ENCODE assay signal across 8 cellular contexts in the genomic region with DNA sequence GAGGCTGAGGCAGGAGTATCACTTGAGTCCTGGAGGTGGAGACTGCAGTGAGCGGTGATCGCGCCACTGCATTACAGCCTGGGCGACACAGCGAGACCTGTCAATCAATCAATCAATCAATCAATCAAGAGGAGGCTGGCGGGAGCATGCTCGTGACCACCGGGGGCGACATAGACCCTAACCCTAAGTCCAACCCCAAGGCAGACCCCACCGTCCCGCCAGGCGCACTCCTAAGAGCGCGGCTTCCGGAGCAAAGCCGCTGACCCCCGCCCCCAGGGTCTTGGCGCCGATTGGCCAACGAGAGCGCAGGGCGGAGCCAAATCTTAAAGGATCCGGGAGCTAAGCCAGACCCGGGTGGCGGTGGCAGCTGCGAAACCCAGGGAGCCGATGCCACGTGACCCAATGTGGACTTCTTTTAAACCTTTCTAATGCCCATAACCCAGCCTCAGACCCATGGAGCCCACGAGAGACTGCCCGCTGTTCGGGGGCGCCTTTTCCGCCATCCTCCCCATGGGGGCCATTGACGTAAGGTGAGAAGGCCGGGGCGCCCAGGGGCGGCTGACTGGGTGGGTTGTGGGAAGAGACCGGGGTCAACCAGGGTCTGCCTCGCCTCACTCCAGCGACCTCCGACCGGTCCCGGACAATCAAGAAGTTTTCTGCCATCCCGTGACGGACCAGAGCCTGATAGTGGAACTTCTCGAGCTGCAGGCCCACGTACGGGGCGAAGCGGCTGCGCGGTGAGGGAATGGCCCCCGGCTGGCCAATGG. TPM values are rescaled to one million over a fixed set of nuclear protein-coding genes. Genes with fewer than 3 reads are reported as not detected.
A peak's percentile ranks its signal among the peaks of the same experiment; 100 is the strongest.
DNase-seq lines count a peak whose midpoint lies in the region; ATAC-seq and TF ChIP-seq lines count a peak whose summit lies in the region.

A gene with protein sequence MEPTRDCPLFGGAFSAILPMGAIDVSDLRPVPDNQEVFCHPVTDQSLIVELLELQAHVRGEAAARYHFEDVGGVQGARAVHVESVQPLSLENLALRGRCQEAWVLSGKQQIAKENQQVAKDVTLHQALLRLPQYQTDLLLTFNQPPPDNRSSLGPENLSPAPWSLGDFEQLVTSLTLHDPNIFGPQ (plus strand): TSS at position 335 of the 767 bp plus-strand sequence. CDS start 119 bp downstream, at position 454.

- H3K9ac ChIP-seq in endodermal cell (ENCODE audit: extremely low read depth, low read length, poor library complexity, severe bottlenecking): peak within 1 kb of the TSS; percentile 72

- ATAC-seq in GM19395 (IDR thresholded peaks at IDR 0.05; ENCODE audit: unreplicated experiment): peak; percentile 84
- peak; percentile 95 for ATAC-seq in activated CD8-positive, alpha-beta memory T cell treated with anti-CD3 and anti-CD28 coated beads, Interleukin-2, amount 10 ng/mL, durations not matched to agents 7 days and 5 days

- peaks cover 38% of the 10 kb centered on the region for H3K4me1 Mint-ChIP-seq in activated CD8-positive, alpha-beta memory T cell treated with anti-CD3 and anti-CD28 coated beads, Interleukin-2, amount 10 ng/mL, durations not matched to agents 7 days and 5 days
- H3K4me1 Mint-ChIP-seq in endodermal cell: peaks cover 13% of the 10 kb centered on the region

- H3K27ac Mint-ChIP-seq in activated CD8-positive, alpha-beta memory T cell treated with anti-CD3 and anti-CD28 coated beads, Interleukin-2, amount 10 ng/mL, durations not matched to agents 7 days and 5 days: peak within 1 kb of the TSS; percentile 96
- peak within 1 kb of the TSS; percentile 95 for H3K27ac Mint-ChIP-seq in endodermal cell

- peak within 1 kb of the TSS; percentile 90 for H3K4me3 Mint-ChIP-seq in activated CD8-positive, alpha-beta memory T cell treated with anti-CD3 and anti-CD28 coated beads, Interleukin-2, amount 10 ng/mL, durations not matched to agents 7 days and 5 days
- H3K4me3 Mint-ChIP-seq in endodermal cell: peak within 1 kb of the TSS; percentile 88

- H3K4me1 ChIP-seq in endodermal cell (ENCODE audit: control insufficient read depth, insufficient read depth, low read length): peaks cover 3% of the 10 kb centered on the region

- H3K27ac ChIP-seq in endodermal cell (ENCODE audit: low read depth, low read length): peak within 1 kb of the TSS; percentile 45

- H3K9me3 Mint-ChIP-seq in activated CD8-positive, alpha-beta memory T cell treated with anti-CD3 and anti-CD28 coated beads, Interleukin-2, amount 10 ng/mL, durations not matched to agents 7 days and 5 days (ENCODE audit: low read depth): no peaks in the 10 kb centered on the region
- no peaks in the 10 kb centered on the region for H3K9me3 Mint-ChIP-seq in endodermal cell

- peak within 1 kb of the TSS; percentile 80 for H3K4me3 ChIP-seq in endodermal cell (ENCODE audit: low read length)

- no peaks in the 10 kb centered on the region for H3K27me3 Mint-ChIP-seq in activated CD8-positive, alpha-beta memory T cell treated with anti-CD3 and anti-CD28 coated beads, Interleukin-2, amount 10 ng/mL, durations not matched to agents 7 days and 5 days
- no peaks in the 10 kb centered on the region for H3K27me3 Mint-ChIP-seq in endodermal cell (ENCODE audit: insufficient read depth)

- CTCF ChIA-PET in activated CD8-positive, alpha-beta memory T cell treated with anti-CD3 and anti-CD28 coated beads, Interleukin-2, amount 10 ng/mL, durations not matched to agents 7 days and 5 days (lab: Charles Lee): interaction anchor here (1.0 to 1.4 kb wide), 5 partner anchors 12 to 169 kb away, joined by 3 to 6 read pairs (median 3); no protein-coding TSS in a partner anchor

- peaks cover 12% of the 10 kb centered on the region for H3K36me3 Mint-ChIP-seq in activated CD8-positive, alpha-beta memory T cell treated with anti-CD3 and anti-CD28 coated beads, Interleukin-2, amount 10 ng/mL, durations not matched to agents 7 days and 5 days
- peaks cover 5% of the 10 kb centered on the region for H3K36me3 Mint-ChIP-seq in endodermal cell (ENCODE audit: low read depth)

- DNase-seq in CD1c-positive myeloid dendritic cell (ENCODE audit: extremely low spot score) (peak; percentile 88), HPDE6-E6E7 (ENCODE audit: extremely low spot score) (peak; percentile 86), NOMO-1 treated with dmso at 0.1 percent for 144 hours (lab: John Stamatoyannopoulos, UW; ENCODE audit: unreplicated experiment) (peak; percentile 85), endodermal cell (peak; percentile 99), mesenteric fat pad (ENCODE audit: low spot score) (peak; percentile 94)
- peak; percentile 92 for DNase-seq in activated CD8-positive, alpha-beta memory T cell treated with anti-CD3 and anti-CD28 coated beads, Interleukin-2, amount 10 ng/mL, durations not matched to agents 7 days and 5 days
- peak; percentile 63 for DNase-seq in stimulated activated CD8-positive, alpha-beta memory T cell treated with anti-CD3 and anti-CD28 coated beads, Interleukin-15, amount 100 ng/mL, for 1 hour (ENCODE audit: low read depth)

- WGBS in endodermal cell (ENCODE audit: insufficient coverage in 1 of 2, insufficient read length in 1 of 2), 2 experiments: 0 to 1% methylated on average over 21 to 53 of the region's 53 CpGs

- TF ChIP-seq CTCF in endodermal cell (conservative IDR thresholded peaks at IDR 0.05): peak; percentile 35

- no peaks in the 10 kb centered on the region for H3K36me3 ChIP-seq in endodermal cell (ENCODE audit: control insufficient read depth, insufficient read depth, low read length)

- no peaks in the 10 kb centered on the region for H3K9me3 ChIP-seq in endodermal cell (ENCODE audit: control insufficient read depth, low read length)

- no peaks in the 10 kb centered on the region for H3K27me3 ChIP-seq in endodermal cell (ENCODE audit: control insufficient read depth, insufficient read depth, low read length, poor library complexity, severe bottlenecking)

RNA-seq across cellular contexts. Expression of the gene that starts here (rescaled TPM):
- 10 to 100 TPM; 53.8 to 63.6 TPM for total RNA-seq in activated CD8-positive, alpha-beta memory T cell treated with anti-CD3 and anti-CD28 coated beads, Interleukin-2, amount 10 ng/mL, durations not matched to agents 7 days and 5 days
- total RNA-seq in endodermal cell (10 to 100 TPM; 34.0 to 36.3 TPM), mesenteric fat pad (20.8 TPM)
- polyA plus RNA-seq in endodermal cell (2013, experiment 1 of 2): 35.0 TPM
- polyA plus RNA-seq in endodermal cell (2013, experiment 2 of 2): 34.4 TPM

Comparison
In these comparisons a context has a peak if more than half of its experiments do, and no peak if none do; other contexts are left out.
1. Peak in every context shown above with its lines: DNase-seq, ATAC-seq, H3K4me3 ChIP-seq and H3K27ac ChIP-seq.